ENCODE assay signal across 1 cellular context in genomic region chr6:16670617-16671051, GRCh38.
TF ChIP-seq lines count a peak whose summit lies in the region.

No MANE protein-coding gene starts in this region.

TF ChIP-seq in GM23338, 12 proteins besides CTCF, POLR2A, EP300 and RAD21 (continued from another document):
- no peak for TF ChIP-seq ZNF462 (CRISPR knock-in tag; IDR thresholded peaks at IDR 0.05)
- no peak for TF ChIP-seq STAT1 (IDR thresholded peaks at IDR 0.05; ENCODE audit: unreplicated experiment)
- TF ChIP-seq POLR2AphosphoS5 (IDR thresholded peaks at IDR 0.05; ENCODE audit: low read depth): no peak
